In genomic region chr12:117210266-117210918, GRCh38 we compare ENCODE assay signal across 25 cellular contexts. TPM values are rescaled to one million over a fixed set of nuclear protein-coding genes. Genes with fewer than 3 reads are reported as not detected.
A peak's percentile ranks its signal among the peaks of the same experiment; 100 is the strongest.
DNase-seq lines count a peak whose midpoint lies in the region; ATAC-seq, FAIRE-seq and TF ChIP-seq lines count a peak whose summit lies in the region.
"Had no signal": no experiment of that assay in that cellular context is flagged by ENCODE, and none has a peak within 500 bp of the region (broad histone marks: within the 10 kb centered on the region; RNA-seq: fewer than 3 reads in every experiment).

No MANE protein-coding gene starts in this region.

- H2BK5ac ChIP-seq in trophoblast cell (ENCODE audit: low read depth, low read length, poor library complexity) = no peak overlapping the region

- no peak for FAIRE-seq in HepG2 (lab: Jason Lieb, UNC)
- FAIRE-seq: A204.1, D721Med, G401.6, GM12891, GM19239 had no signal

- in situ Hi-C loops in HepG2 (cut with HindIII; ENCODE audit: extremely low pct_ligation_motif_present, low pct_unique_long_range_greater_than_20kb) = loop anchor here (10.0 kb wide), 1 partner anchor 624 kb away; no protein-coding TSS in a partner anchor

- POLR2A ChIA-PET in HepG2 (lab: Yijun Ruan, JAX) = no interaction called here

- DNase-seq in HepG2 (ENCODE audit: low spot score) = no peak
- DNase-seq in right lobe of liver = peak in 2 of 3 donors; percentile 60 to 71
- DNase-seq in nephron progenitor cell = no peak
- DNase-seq in trophoblast cell = peak; percentile 75 to 85
- no peak for DNase-seq in thyroid gland
- DNase-seq in effector CD8-positive, alpha-beta T cell (lab: John Stamatoyannopoulos, UW) = no peak
- DNase-seq in activated CD8-positive, alpha-beta memory T cell treated with anti-CD3 and anti-CD28 coated beads for 24 hours = no peak
- DNase-seq: 8988T; ACHN; BE2C; C1 segment of cervical spinal cord; Caco-2; Calu3; CD4-positive, alpha-beta memory T cell; CD4-positive, CD25-positive, alpha-beta regulatory T cell; DMS79 treated with DMSO at 0.1 percent for 48 hours; GF-D8 had no signal

- peaks cover 6 to 35% of the 10 kb centered on the region in 2 experiments; a peak in 4 of 5 replicates for H3K27me3 ChIP-seq in HepG2 (ENCODE audit: control insufficient read depth in 1 of 2, insufficient read depth in 2 of 2, low read length in 2 of 2)
- H3K27me3 ChIP-seq in right lobe of liver = no peaks in the 10 kb centered on the region
- no peaks in the 10 kb centered on the region for H3K27me3 ChIP-seq in trophoblast cell (ENCODE audit: insufficient read depth, low read length)
- no peaks in the 10 kb centered on the region for H3K27me3 ChIP-seq in thyroid gland
- H3K27me3 ChIP-seq: BLaER1 had no signal

- H3K27me3 Mint-ChIP-seq in nephron progenitor cell (ENCODE audit: low read depth, poor library complexity) = peaks cover 41% of the 10 kb centered on the region

- H3K9me3 Mint-ChIP-seq in nephron progenitor cell = no peaks in the 10 kb centered on the region
- H3K9me3 Mint-ChIP-seq: CD4-positive, alpha-beta memory T cell had no signal

- H2AFZ ChIP-seq in HepG2 (ENCODE audit: low read length) (no peak overlapping the region), trophoblast cell (ENCODE audit: insufficient read depth, low read length, poor library complexity) (no peak overlapping the region)

- no peak overlapping the region for H3K14ac ChIP-seq in trophoblast cell (ENCODE audit: low read length)

- no peak overlapping the region for H3K18ac ChIP-seq in trophoblast cell (ENCODE audit: low read length)

- no peak overlapping the region for H3K23ac ChIP-seq in trophoblast cell (ENCODE audit: low read length)

- H3K4ac ChIP-seq in trophoblast cell (ENCODE audit: low read depth, low read length) = no peak overlapping the region

- CTCF ChIA-PET in HepG2 (lab: Yijun Ruan, JAX; ENCODE audit: low intra/inter-chr PET ratio, low total read pairs) = no interaction called here

- no peak overlapping the region for H4K8ac ChIP-seq in trophoblast cell (ENCODE audit: low read depth, low read length)

- no peak overlapping the region for H4K91ac ChIP-seq in trophoblast cell (ENCODE audit: low read depth, low read length)

- H3K27ac ChIP-seq in HepG2 (ENCODE audit: extremely low read length, insufficient read depth, low read length) (no peak overlapping the region), right lobe of liver (no peak overlapping the region), trophoblast cell (ENCODE audit: low read depth, low read length) (no peak overlapping the region), thyroid gland (no peak overlapping the region)
- H3K27ac ChIP-seq: BLaER1 had no signal

- TF ChIP-seq POLR2A in HepG2 (IDR thresholded peaks at IDR 0.05; ENCODE audit: insufficient read depth in 1 of 2, low read depth in 2 of 2, low read length in 2 of 2) (no peak), right lobe of liver (IDR thresholded peaks at IDR 0.05) (no peak), thyroid gland (IDR thresholded peaks at IDR 0.05) (no peak)

- H2BK12ac ChIP-seq in trophoblast cell (ENCODE audit: low read length) = no peak overlapping the region

- no peaks in the 10 kb centered on the region for H3K36me3 Mint-ChIP-seq in nephron progenitor cell (ENCODE audit: low read depth)
- H3K36me3 Mint-ChIP-seq: CD14-positive monocyte; CD4-positive, alpha-beta memory T cell had no signal

- no peak overlapping the region for H2BK120ac ChIP-seq in trophoblast cell (ENCODE audit: insufficient read depth, low read length, poor library complexity)

- TF ChIP-seq EP300 in HepG2 (IDR thresholded peaks at IDR 0.05; ENCODE audit: low read depth in 2 of 2, low read length in 2 of 2) (no peak), HepG2 (CRISPR knock-in tag; IDR thresholded peaks at IDR 0.05; ENCODE audit: borderline replicate concordance) (no peak)

- no peak overlapping the region for H3K9ac ChIP-seq in HepG2 (ENCODE audit: insufficient read depth, low read depth, low read length)
- no peak overlapping the region for H3K9ac ChIP-seq in trophoblast cell (ENCODE audit: low read length)
- H3K9ac ChIP-seq: BLaER1 had no signal

- no peak for TF ChIP-seq RAD21 in HepG2 (CRISPR knock-in tag; IDR thresholded peaks at IDR 0.05)

- no peak overlapping the region for H2AK5ac ChIP-seq in trophoblast cell (ENCODE audit: low read length)

- H3K79me2 ChIP-seq in HepG2 (ENCODE audit: insufficient read depth, low read length) (no peaks in the 10 kb centered on the region), trophoblast cell (ENCODE audit: control insufficient read depth, insufficient read depth, low read length, poor library complexity) (no peaks in the 10 kb centered on the region)

- no peak overlapping the region for H3K4me3 ChIP-seq in HepG2 (replicated peaks in 1 of 3; ENCODE audit: insufficient read depth in 1 of 3, low read depth in 2 of 3, low read length in 3 of 3)
- no peak overlapping the region for H3K4me3 ChIP-seq in right lobe of liver
- no peak overlapping the region for H3K4me3 ChIP-seq in trophoblast cell (ENCODE audit: low read depth, low read length)
- H3K4me3 ChIP-seq in thyroid gland (replicated peaks in 1 of 3) = no peak overlapping the region
- H3K4me3 ChIP-seq: BLaER1 had no signal

- no TSS peak for BruUV-seq in HepG2 (replicated peaks; lab: Mats Ljungman, UMichigan)

- H3K4me3 Mint-ChIP-seq in nephron progenitor cell = no peak overlapping the region
- H3K4me3 Mint-ChIP-seq: CD14-positive monocyte; CD4-positive, alpha-beta memory T cell; CD4-positive, CD25-positive, alpha-beta regulatory T cell had no signal

- H4K20me1 ChIP-seq in HepG2 (ENCODE audit: insufficient read depth, low read length) = no peaks in the 10 kb centered on the region
- H4K20me1 ChIP-seq: BLaER1 had no signal

- peak overlapping the region; percentile 48 for H3K27ac Mint-ChIP-seq in nephron progenitor cell
- H3K27ac Mint-ChIP-seq: CD14-positive monocyte; CD4-positive, alpha-beta memory T cell; CD4-positive, CD25-positive, alpha-beta regulatory T cell had no signal

- H3K9me3 ChIP-seq in HepG2 (ENCODE audit: low read length) = no peaks in the 10 kb centered on the region
- H3K9me3 ChIP-seq in right lobe of liver = no peaks in the 10 kb centered on the region
- no peaks in the 10 kb centered on the region for H3K9me3 ChIP-seq in trophoblast cell (ENCODE audit: insufficient read depth, low read depth, low read length)
- no peaks in the 10 kb centered on the region for H3K9me3 ChIP-seq in thyroid gland
- H3K9me3 ChIP-seq: BE2C, BLaER1, Caco-2 had no signal

- 61% methylated on average over 6 of the region's 6 CpGs for WGBS in HepG2 (ENCODE audit: low lambda C conversion rate)
- 94% methylated on average over 2 of the region's 6 CpGs for WGBS in right lobe of liver (ENCODE audit: insufficient coverage, low coverage, low lambda C conversion rate, missing lambda C conversion rate)
- WGBS in trophoblast cell (ENCODE audit: extremely low coverage, insufficient coverage, insufficient read length) = no CpG with 5 or more reads among the region's 6 CpGs
- 91 to 93% methylated on average over 6 of the region's 6 CpGs for WGBS in thyroid gland, 2 donors

- ATAC-seq in HepG2 (no peak), right lobe of liver (peak; percentile 71 to 84 (median 80)), GM19324 (IDR thresholded peaks at IDR 0.05; ENCODE audit: low FRiP score, unreplicated experiment) (no peak)

- H3K36me3 ChIP-seq in HepG2 (replicated peaks in 1 of 2; ENCODE audit: control insufficient read depth in 1 of 2, insufficient read depth in 2 of 2, low read length in 2 of 2) (no peaks in the 10 kb centered on the region), right lobe of liver (no peaks in the 10 kb centered on the region), trophoblast cell (ENCODE audit: control insufficient read depth in 1 of 2, insufficient read depth in 2 of 2, low read length in 2 of 2) (no peaks in the 10 kb centered on the region), thyroid gland (no peaks in the 10 kb centered on the region)
- H3K36me3 ChIP-seq: BE2C, BLaER1 had no signal

- H3K4me1 ChIP-seq in HepG2 (ENCODE audit: insufficient read depth, low read length) (no peaks in the 10 kb centered on the region), right lobe of liver (peaks cover 0 to 16% (median 2%) of the 10 kb centered on the region in 4 donors), trophoblast cell (ENCODE audit: control insufficient read depth in 1 of 2, insufficient read depth in 2 of 2, low read length in 2 of 2) (no peaks in the 10 kb centered on the region), thyroid gland (no peaks in the 10 kb centered on the region)
- H3K4me1 ChIP-seq: BE2C, BLaER1, Caco-2 had no signal

- H3K79me1 ChIP-seq in trophoblast cell (ENCODE audit: low read length) = no peaks in the 10 kb centered on the region

- no peak overlapping the region for H4K12ac ChIP-seq in trophoblast cell (ENCODE audit: low read depth, low read length)

- no peak overlapping the region for H3K4me2 ChIP-seq in HepG2 (ENCODE audit: low read depth, low read length)
- H3K4me2 ChIP-seq in trophoblast cell (ENCODE audit: low read length) = no peak overlapping the region
- H3K4me2 ChIP-seq: BLaER1 had no signal

- H3K4me1 Mint-ChIP-seq in nephron progenitor cell = peaks cover 10% of the 10 kb centered on the region
- H3K4me1 Mint-ChIP-seq: CD14-positive monocyte; CD4-positive, alpha-beta memory T cell; CD4-positive, CD25-positive, alpha-beta regulatory T cell had no signal

- TF ChIP-seq CTCF in HepG2 (CRISPR knock-in tag; IDR thresholded peaks at IDR 0.05) (no peak), right lobe of liver (IDR thresholded peaks at IDR 0.05) (no peak), nephron progenitor cell (IDR thresholded peaks at IDR 0.05) (no peak), thyroid gland (IDR thresholded peaks at IDR 0.05) (no peak)

- intact Hi-C loops in HepG2 (cut with micrococcal nuclease; ENCODE audit: unreplicated experiment) (loop anchor here (5.0 kb wide), 1 partner anchor 642 kb away; no protein-coding TSS in a partner anchor), right lobe of liver (cut with DNase I) (no loop called here), thyroid gland (cut with DNase I) (no loop called here)

RNA-seq across cellular contexts. Expression of gene FBXO21, which starts 20.1 kb away (rescaled TPM):
- total RNA-seq in HepG2 (2016; rRNA removed; fragmentation: Illumina TruSeq; extraction: Trizol) (32.5 and 45.2 TPM in 2 replicates), right lobe of liver (10 to 100 TPM; 12.8 to 28.7 (median 20.1) TPM), thyroid gland (100 to 1,000 TPM in 3 of 4 donors, 10 to 100 TPM in 1; 90.6 to 298 (median 196) TPM)
- total RNA-seq in HepG2 (2016; cell fraction: cytosol; rRNA removed; fragmentation: Illumina TruSeq; extraction: Trizol; ENCODE audit: low read depth) = 1.2 and 1.6 TPM in 2 replicates
- 29.2 and 45.9 TPM in 2 replicates for total RNA-seq in HepG2 (2016; cell fraction: insoluble cytoplasmic fraction; rRNA removed; fragmentation: Illumina TruSeq; extraction: Trizol)
- 7.6 and 9.0 TPM in 2 replicates for total RNA-seq in HepG2 (2016; cell fraction: membrane; rRNA removed; fragmentation: Illumina TruSeq; extraction: Trizol)
- 19.3 and 21.9 TPM in 2 replicates for total RNA-seq in HepG2 (2016; cell fraction: nucleus; rRNA removed; fragmentation: Illumina TruSeq; extraction: Trizol)
- 15.6 and 20.0 TPM in 2 replicates for polyA plus RNA-seq in HepG2 (2011; rRNA removed)
- polyA plus RNA-seq in HepG2 (2011; cell fraction: cytosol; rRNA removed) = 44.0 and 49.3 TPM in 2 replicates
- polyA plus RNA-seq in HepG2 (2011; cell fraction: nucleus; rRNA removed) = 22.4 and 32.9 TPM in 2 replicates
- 14.2 and 18.3 TPM in 2 replicates for polyA plus RNA-seq in HepG2 (2012)
- 0.60 and 0.85 TPM in 2 replicates for polyA plus RNA-seq in HepG2 (2016; cell fraction: cytosol; fragmentation: Illumina TruSeq; extraction: Trizol; ENCODE audit: low read depth)
- polyA plus RNA-seq in HepG2 (2016; cell fraction: insoluble cytoplasmic fraction; fragmentation: Illumina TruSeq; extraction: Trizol; ENCODE audit: low read depth) = 26.4 and 28.2 TPM in 2 replicates
- 3.0 and 3.4 TPM in 2 replicates for polyA plus RNA-seq in HepG2 (2016; cell fraction: membrane; fragmentation: Illumina TruSeq; extraction: Trizol; ENCODE audit: low read depth)
- 17.7 TPM in 2 replicates for polyA plus RNA-seq in HepG2 (2016; cell fraction: nucleus; fragmentation: Illumina TruSeq; extraction: Trizol; ENCODE audit: insufficient read depth, low read depth)
- polyA minus RNA-seq in HepG2 (2011; rRNA and poly(A)+ RNA removed; ENCODE audit: low replicate concordance) = 86.0 and 120 TPM in 2 replicates
- polyA minus RNA-seq in HepG2 (2011; cell fraction: cytosol; rRNA and poly(A)+ RNA removed) = 28.2 and 31.5 TPM in 2 replicates
- 14.8 and 21.6 TPM in 2 replicates for polyA minus RNA-seq in HepG2 (2011; cell fraction: nucleus; rRNA and poly(A)+ RNA removed)
- 16.7 and 17.5 TPM in 2 replicates for polyA plus RNA-seq in trophoblast cell (2013)

Comparison
In these comparisons a context has a peak if more than half of its experiments do, and no peak if none do; other contexts are left out.
1. ATAC-seq: peak in right lobe of liver (4 of 4); none in HepG2 (single experiment) and GM19324 (single experiment).
2. DNase-seq: peak in right lobe of liver (2 of 3) and trophoblast cell (2 of 2); none in HepG2 (single experiment), nephron progenitor cell (single experiment), thyroid gland (0 of 2), effector CD8-positive, alpha-beta T cell (single experiment) and activated CD8-positive, alpha-beta memory T cell treated with anti-CD3 and anti-CD28 coated beads for 24 hours (single experiment).